In the genomic region with DNA sequence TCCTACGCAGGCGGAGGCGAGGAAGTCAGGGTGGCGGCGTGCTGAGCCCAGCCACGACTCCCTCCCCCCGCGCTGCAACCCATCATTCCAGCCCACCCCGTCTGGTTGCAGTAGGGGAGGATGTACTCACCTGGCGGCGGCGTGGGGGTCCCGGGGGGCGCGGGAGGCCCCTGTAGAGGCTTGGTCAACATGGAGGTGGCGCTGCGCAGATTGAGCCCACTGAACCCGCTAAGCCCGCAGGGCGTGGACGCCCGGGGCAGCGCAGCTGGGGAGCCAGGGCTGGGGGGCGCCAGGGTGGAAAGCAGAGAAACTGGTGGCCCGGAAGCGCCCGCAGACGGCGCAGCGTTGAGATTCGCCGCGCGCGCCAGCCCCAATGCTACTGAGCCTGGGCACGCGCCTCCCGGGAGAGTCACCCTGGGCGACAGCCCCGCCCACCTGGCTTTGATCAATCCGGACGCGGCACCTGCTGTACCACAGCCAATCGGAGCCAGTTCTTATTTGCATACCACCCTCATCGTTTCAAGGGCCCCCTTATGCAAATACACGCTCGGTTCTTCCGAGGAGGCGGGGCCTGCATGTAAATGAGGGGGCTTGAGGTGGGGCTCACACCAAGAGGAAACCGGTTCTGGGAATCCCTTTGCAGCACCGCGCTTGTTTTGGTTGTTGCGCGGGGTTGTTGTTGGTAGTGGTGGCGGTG, we compare ENCODE assay signal across 1 cellular context.
A peak's percentile ranks its signal among the peaks of the same experiment; 100 is the strongest.
TF ChIP-seq lines count a peak whose summit lies in the region.

A gene (minus strand): TSS at position 381 of the 697 bp plus-strand sequence. CDS start 190 bp downstream, at position 191.

TF ChIP-seq in HepG2, 621 proteins besides CTCF, POLR2A, EP300 and RAD21 (continued from another document):
- no peak for TF ChIP-seq MLLT10 (CRISPR knock-in tag; IDR thresholded peaks at IDR 0.05)
- TF ChIP-seq, protein P1, sequence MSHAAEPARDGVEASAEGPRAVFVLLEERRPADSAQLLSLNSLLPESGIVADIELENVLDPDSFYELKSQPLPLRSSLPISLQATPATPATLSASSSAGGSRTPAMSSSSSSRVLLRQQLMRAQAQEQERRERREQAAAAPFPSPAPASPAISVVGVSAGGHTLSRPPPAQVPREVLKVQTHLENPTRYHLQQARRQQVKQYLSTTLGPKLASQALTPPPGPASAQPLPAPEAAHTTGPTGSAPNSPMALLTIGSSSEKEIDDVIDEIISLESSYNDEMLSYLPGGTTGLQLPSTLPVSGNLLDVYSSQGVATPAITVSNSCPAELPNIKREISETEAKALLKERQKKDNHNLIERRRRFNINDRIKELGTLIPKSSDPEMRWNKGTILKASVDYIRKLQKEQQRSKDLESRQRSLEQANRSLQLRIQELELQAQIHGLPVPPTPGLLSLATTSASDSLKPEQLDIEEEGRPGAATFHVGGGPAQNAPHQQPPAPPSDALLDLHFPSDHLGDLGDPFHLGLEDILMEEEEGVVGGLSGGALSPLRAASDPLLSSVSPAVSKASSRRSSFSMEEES (CRISPR knock-in tag; IDR thresholded peaks at IDR 0.05), result peak; percentile 53
- TF ChIP-seq ZNF841 (CRISPR knock-in tag; IDR thresholded peaks at IDR 0.05; ENCODE audit: borderline replicate concordance), result no peak
- TF ChIP-seq ZNF430 (CRISPR knock-in tag; IDR thresholded peaks at IDR 0.05), result 0 out of 2 replicates have a peak, but pooled peaks have one; percentile 37
- peak; percentile 40; the same call in 1 of the 2 replicates for TF ChIP-seq PHF20 (CRISPR knock-in tag; IDR thresholded peaks at IDR 0.05)
- TF ChIP-seq ZNF557 (CRISPR knock-in tag; IDR thresholded peaks at IDR 0.05), result no peak
- TF ChIP-seq GTF3A (CRISPR knock-in tag; conservative IDR thresholded peaks at IDR 0.05), result no peak
- TF ChIP-seq ZNF839 (CRISPR knock-in tag; IDR thresholded peaks at IDR 0.05; ENCODE audit: borderline replicate concordance), result no peak
- TF ChIP-seq ZNF607 (CRISPR knock-in tag; IDR thresholded peaks at IDR 0.05; ENCODE audit: borderline replicate concordance), result no peak
- TF ChIP-seq, protein P2, sequence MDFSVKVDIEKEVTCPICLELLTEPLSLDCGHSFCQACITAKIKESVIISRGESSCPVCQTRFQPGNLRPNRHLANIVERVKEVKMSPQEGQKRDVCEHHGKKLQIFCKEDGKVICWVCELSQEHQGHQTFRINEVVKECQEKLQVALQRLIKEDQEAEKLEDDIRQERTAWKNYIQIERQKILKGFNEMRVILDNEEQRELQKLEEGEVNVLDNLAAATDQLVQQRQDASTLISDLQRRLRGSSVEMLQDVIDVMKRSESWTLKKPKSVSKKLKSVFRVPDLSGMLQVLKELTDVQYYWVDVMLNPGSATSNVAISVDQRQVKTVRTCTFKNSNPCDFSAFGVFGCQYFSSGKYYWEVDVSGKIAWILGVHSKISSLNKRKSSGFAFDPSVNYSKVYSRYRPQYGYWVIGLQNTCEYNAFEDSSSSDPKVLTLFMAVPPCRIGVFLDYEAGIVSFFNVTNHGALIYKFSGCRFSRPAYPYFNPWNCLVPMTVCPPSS (IDR thresholded peaks at IDR 0.05), result no peak
- TF ChIP-seq KDM2A (CRISPR knock-in tag; IDR thresholded peaks at IDR 0.05; ENCODE audit: borderline replicate concordance, low read depth), result peak; percentile 89
- no peak for TF ChIP-seq SKI (IDR thresholded peaks at IDR 0.05; ENCODE audit: partially characterized antibody)
- peak; percentile 94 for TF ChIP-seq DR1 (CRISPR knock-in tag; IDR thresholded peaks at IDR 0.05)
- TF ChIP-seq ZNF446 (CRISPR knock-in tag; IDR thresholded peaks at IDR 0.05), result no peak
- TF ChIP-seq, protein P3, sequence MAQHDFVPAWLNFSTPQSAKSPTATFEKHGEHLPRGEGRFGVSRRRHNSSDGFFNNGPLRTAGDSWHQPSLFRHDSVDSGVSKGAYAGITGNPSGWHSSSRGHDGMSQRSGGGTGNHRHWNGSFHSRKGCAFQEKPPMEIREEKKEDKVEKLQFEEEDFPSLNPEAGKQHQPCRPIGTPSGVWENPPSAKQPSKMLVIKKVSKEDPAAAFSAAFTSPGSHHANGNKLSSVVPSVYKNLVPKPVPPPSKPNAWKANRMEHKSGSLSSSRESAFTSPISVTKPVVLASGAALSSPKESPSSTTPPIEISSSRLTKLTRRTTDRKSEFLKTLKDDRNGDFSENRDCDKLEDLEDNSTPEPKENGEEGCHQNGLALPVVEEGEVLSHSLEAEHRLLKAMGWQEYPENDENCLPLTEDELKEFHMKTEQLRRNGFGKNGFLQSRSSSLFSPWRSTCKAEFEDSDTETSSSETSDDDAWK (CRISPR knock-in tag; IDR thresholded peaks at IDR 0.05), result no peak
- 0 out of 4 replicates have a peak, but pooled peaks of 1 of the 2 experiments have one; percentile 51 for TF ChIP-seq KLF16 (CRISPR knock-in tag; IDR thresholded peaks at IDR 0.05)
- TF ChIP-seq, protein P4, sequence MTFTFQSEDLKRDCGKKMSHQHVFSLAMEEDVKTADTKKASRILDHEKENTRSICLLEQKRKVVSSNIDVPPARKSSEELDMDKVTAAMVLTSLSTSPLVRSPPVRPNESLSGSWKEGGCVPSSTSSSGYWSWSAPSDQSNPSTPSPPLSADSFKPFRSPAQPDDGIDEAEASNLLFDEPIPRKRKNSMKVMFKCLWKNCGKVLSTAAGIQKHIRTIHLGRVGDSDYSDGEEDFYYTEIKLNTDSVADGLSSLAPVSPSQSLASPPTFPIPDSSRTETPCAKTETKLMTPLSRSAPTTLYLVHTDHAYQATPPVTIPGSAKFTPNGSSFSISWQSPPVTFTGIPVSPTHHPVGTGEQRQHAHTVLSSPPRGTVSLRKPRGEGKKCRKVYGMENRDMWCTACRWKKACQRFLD (CRISPR knock-in tag; IDR thresholded peaks at IDR 0.05; ENCODE audit: borderline replicate concordance), result no peak
- no peak for TF ChIP-seq TAF15 (IDR thresholded peaks at IDR 0.05; ENCODE audit: low read depth, low read length, poor library complexity, severe bottlenecking)
- TF ChIP-seq TGIF2 (CRISPR knock-in tag; IDR thresholded peaks at IDR 0.05), result no peak
- TF ChIP-seq ZNF737 (CRISPR knock-in tag; IDR thresholded peaks at IDR 0.05; ENCODE audit: borderline replicate concordance), result no peak
- TF ChIP-seq, protein P5, sequence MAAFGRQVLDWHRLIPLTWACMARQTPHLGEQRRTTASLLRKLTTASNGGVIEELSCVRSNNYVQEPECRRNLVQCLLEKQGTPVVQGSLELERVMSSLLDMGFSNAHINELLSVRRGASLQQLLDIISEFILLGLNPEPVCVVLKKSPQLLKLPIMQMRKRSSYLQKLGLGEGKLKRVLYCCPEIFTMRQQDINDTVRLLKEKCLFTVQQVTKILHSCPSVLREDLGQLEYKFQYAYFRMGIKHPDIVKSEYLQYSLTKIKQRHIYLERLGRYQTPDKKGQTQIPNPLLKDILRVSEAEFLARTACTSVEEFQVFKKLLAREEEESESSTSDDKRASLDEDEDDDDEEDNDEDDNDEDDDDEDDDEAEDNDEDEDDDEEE (CRISPR knock-in tag; IDR thresholded peaks at IDR 0.05), result no peak
- peak; percentile 18; the same call in 1 of the 2 replicates for TF ChIP-seq ELF3 (CRISPR knock-in tag; IDR thresholded peaks at IDR 0.05)
- TF ChIP-seq, protein P6, sequence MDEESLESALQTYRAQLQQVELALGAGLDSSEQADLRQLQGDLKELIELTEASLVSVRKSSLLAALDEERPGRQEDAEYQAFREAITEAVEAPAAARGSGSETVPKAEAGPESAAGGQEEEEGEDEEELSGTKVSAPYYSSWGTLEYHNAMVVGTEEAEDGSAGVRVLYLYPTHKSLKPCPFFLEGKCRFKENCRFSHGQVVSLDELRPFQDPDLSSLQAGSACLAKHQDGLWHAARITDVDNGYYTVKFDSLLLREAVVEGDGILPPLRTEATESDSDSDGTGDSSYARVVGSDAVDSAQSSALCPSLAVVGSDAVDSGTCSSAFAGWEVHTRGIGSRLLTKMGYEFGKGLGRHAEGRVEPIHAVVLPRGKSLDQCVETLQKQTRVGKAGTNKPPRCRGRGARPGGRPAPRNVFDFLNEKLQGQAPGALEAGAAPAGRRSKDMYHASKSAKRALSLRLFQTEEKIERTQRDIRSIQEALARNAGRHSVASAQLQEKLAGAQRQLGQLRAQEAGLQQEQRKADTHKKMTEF (CRISPR knock-in tag; IDR thresholded peaks at IDR 0.05), result peak; percentile 52; the same call in 1 of the 2 replicates
- TF ChIP-seq KDM5A (IDR thresholded peaks at IDR 0.05; ENCODE audit: borderline replicate concordance, low read length), result no peak
- TF ChIP-seq ZIK1 (CRISPR knock-in tag; IDR thresholded peaks at IDR 0.05; ENCODE audit: borderline replicate concordance, low read depth), result no peak
- TF ChIP-seq PRPF4 (IDR thresholded peaks at IDR 0.05; ENCODE audit: low read depth, low read length, poor library complexity, severe bottlenecking), result no peak
- no peak for TF ChIP-seq IRX3 (CRISPR knock-in tag; IDR thresholded peaks at IDR 0.05; ENCODE audit: borderline replicate concordance, low read depth)
- no peak for TF ChIP-seq SRF (IDR thresholded peaks at IDR 0.05; ENCODE audit: low read depth, low read length)
- TF ChIP-seq ZMAT3 (CRISPR knock-in tag; conservative IDR thresholded peaks at IDR 0.05), result no peak
- TF ChIP-seq ZNF549 (CRISPR knock-in tag; IDR thresholded peaks at IDR 0.05), result no peak
- TF ChIP-seq AGO2 (optimal IDR thresholded peaks at IDR 0.05; ENCODE audit: low read depth, low read length), result peak; percentile 56
- TF ChIP-seq, protein P7, sequence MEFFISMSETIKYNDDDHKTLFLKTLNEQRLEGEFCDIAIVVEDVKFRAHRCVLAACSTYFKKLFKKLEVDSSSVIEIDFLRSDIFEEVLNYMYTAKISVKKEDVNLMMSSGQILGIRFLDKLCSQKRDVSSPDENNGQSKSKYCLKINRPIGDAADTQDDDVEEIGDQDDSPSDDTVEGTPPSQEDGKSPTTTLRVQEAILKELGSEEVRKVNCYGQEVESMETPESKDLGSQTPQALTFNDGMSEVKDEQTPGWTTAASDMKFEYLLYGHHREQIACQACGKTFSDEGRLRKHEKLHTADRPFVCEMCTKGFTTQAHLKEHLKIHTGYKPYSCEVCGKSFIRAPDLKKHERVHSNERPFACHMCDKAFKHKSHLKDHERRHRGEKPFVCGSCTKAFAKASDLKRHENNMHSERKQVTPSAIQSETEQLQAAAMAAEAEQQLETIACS (CRISPR knock-in tag; IDR thresholded peaks at IDR 0.05), result peak; percentile 65
- peak; percentile 70; the same call in 1 of the 2 replicates for TF ChIP-seq SIN3A (IDR thresholded peaks at IDR 0.05; ENCODE audit: borderline replicate concordance, low read depth, low read length)
- no peak for TF ChIP-seq STAT5B (CRISPR knock-in tag; IDR thresholded peaks at IDR 0.05)
- TF ChIP-seq EEA1 (CRISPR knock-in tag; IDR thresholded peaks at IDR 0.05; ENCODE audit: borderline replicate concordance), result peak; percentile 17; the same call in 1 of the 2 replicates
- TF ChIP-seq ZFP36L2 (CRISPR knock-in tag; IDR thresholded peaks at IDR 0.05), result no peak
- TF ChIP-seq MAFG (CRISPR knock-in tag; IDR thresholded peaks at IDR 0.05), result no peak
- 0 out of 2 replicates have a peak, but pooled peaks have one; percentile 22 for TF ChIP-seq PRMT3 (CRISPR knock-in tag; IDR thresholded peaks at IDR 0.05; ENCODE audit: borderline replicate concordance, low read depth)
- TF ChIP-seq ZFP1 (CRISPR knock-in tag; IDR thresholded peaks at IDR 0.05), result no peak
- TF ChIP-seq ZZZ3 (CRISPR knock-in tag; IDR thresholded peaks at IDR 0.05; ENCODE audit: borderline replicate concordance), result no peak
- no peak for TF ChIP-seq SRSF9 (IDR thresholded peaks at IDR 0.05; ENCODE audit: borderline replicate concordance, insufficient read depth, low read depth, low read length, poor library complexity, severe bottlenecking)
- no peak for TF ChIP-seq ZSCAN22 (CRISPR knock-in tag; IDR thresholded peaks at IDR 0.05)
- TF ChIP-seq NRL (CRISPR knock-in tag; IDR thresholded peaks at IDR 0.05; ENCODE audit: borderline replicate concordance), result no peak
- TF ChIP-seq, protein P8, sequence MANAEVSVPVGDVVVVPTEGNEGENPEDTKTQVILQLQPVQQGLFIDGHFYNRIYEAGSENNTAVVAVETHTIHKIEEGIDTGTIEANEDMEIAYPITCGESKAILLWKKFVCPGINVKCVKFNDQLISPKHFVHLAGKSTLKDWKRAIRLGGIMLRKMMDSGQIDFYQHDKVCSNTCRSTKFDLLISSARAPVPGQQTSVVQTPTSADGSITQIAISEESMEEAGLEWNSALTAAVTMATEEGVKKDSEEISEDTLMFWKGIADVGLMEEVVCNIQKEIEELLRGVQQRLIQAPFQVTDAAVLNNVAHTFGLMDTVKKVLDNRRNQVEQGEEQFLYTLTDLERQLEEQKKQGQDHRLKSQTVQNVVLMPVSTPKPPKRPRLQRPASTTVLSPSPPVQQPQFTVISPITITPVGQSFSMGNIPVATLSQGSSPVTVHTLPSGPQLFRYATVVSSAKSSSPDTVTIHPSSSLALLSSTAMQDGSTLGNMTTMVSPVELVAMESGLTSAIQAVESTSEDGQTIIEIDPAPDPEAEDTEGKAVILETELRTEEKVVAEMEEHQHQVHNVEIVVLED (CRISPR knock-in tag; IDR thresholded peaks at IDR 0.05; ENCODE audit: borderline replicate concordance), result no peak; the same call in 1 of the 2 replicates
- no peak for TF ChIP-seq ZNF136 (CRISPR knock-in tag; IDR thresholded peaks at IDR 0.05; ENCODE audit: low read depth)
- TF ChIP-seq, protein P9, sequence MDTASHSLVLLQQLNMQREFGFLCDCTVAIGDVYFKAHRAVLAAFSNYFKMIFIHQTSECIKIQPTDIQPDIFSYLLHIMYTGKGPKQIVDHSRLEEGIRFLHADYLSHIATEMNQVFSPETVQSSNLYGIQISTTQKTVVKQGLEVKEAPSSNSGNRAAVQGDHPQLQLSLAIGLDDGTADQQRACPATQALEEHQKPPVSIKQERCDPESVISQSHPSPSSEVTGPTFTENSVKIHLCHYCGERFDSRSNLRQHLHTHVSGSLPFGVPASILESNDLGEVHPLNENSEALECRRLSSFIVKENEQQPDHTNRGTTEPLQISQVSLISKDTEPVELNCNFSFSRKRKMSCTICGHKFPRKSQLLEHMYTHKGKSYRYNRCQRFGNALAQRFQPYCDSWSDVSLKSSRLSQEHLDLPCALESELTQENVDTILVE (CRISPR knock-in tag; IDR thresholded peaks at IDR 0.05), result no peak
